In the genomic region with DNA sequence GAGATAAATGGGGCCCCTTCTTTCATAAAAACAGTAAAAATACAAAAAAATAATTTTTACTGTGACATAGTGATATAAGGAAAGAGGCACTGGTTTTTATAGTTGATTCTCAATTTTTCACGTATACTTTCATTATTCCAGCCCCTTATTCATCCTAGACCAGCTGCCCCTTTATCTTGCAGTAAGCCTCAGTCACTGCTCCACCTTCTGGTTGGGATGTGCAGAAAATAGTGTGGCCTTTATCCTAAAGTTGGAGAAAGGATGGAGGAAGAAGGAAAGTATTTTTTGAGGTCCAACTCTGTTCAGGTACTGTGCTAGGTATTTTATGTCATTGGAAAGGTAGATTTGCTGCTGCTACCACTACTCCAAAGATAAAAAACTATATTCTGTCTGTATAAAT, we compare ENCODE assay signal across 8 cellular contexts.
DNase-seq lines count a peak whose midpoint lies in the region; ATAC-seq and TF ChIP-seq lines count a peak whose summit lies in the region.

No MANE protein-coding gene starts in this region.

- H3K27me3 Mint-ChIP-seq in endothelial cell (ENCODE audit: unreplicated experiment) (peaks cover 2% of the 10 kb centered on the region), nephron progenitor cell (ENCODE audit: low read depth, poor library complexity) (no peaks in the 10 kb centered on the region)

- H3K27ac Mint-ChIP-seq in endothelial cell (ENCODE audit: unreplicated experiment): no peak overlapping the region
- no peak overlapping the region for H3K27ac Mint-ChIP-seq in nephron progenitor cell

- no peak overlapping the region for H3K4me3 Mint-ChIP-seq in endothelial cell (ENCODE audit: unreplicated experiment)
- H3K4me3 Mint-ChIP-seq in nephron progenitor cell: no peak overlapping the region

- peak; percentile 29 for DNase-seq in NCI-H748 (lab: John Stamatoyannopoulos, UW; ENCODE audit: unreplicated experiment)
- peak; percentile 33 for DNase-seq in endothelial cell (ENCODE audit: low spot score)
- no peak for DNase-seq in nephron progenitor cell
- DNase-seq in KG1 (lab: John Stamatoyannopoulos, UW): no peak
- DNase-seq in stimulated activated CD4-positive, alpha-beta T cell treated with anti-CD3 and anti-CD28 coated beads, Interleukin-2, amount 100 ng/mL, for 48 hours: no peak
- DNase-seq in DMS79 treated with DMSO at 0.1 percent for 48 hours (lab: John Stamatoyannopoulos, UW): no peak

- no peaks in the 10 kb centered on the region for H3K9me3 Mint-ChIP-seq in endothelial cell (ENCODE audit: unreplicated experiment)
- peaks cover 25% of the 10 kb centered on the region for H3K9me3 Mint-ChIP-seq in nephron progenitor cell

- H3K4me1 Mint-ChIP-seq in endothelial cell (ENCODE audit: unreplicated experiment) (no peaks in the 10 kb centered on the region), nephron progenitor cell (no peaks in the 10 kb centered on the region)

- H3K36me3 Mint-ChIP-seq in endothelial cell (ENCODE audit: low read depth, unreplicated experiment) (peaks cover 46% of the 10 kb centered on the region), nephron progenitor cell (ENCODE audit: low read depth) (peaks cover 80% of the 10 kb centered on the region)

- ATAC-seq in HG02642 (IDR thresholded peaks at IDR 0.05; ENCODE audit: poor library complexity, unreplicated experiment): no peak

- TF ChIP-seq CTCF in GM12872 (IDR thresholded peaks at IDR 0.05; ENCODE audit: insufficient read depth, low read depth, low read length) (0 out of 3 replicates have a peak, but pooled peaks have one; percentile 22), endothelial cell (IDR thresholded peaks at IDR 0.05; ENCODE audit: unreplicated experiment) (peak; percentile 44), nephron progenitor cell (IDR thresholded peaks at IDR 0.05) (peak; percentile 37)

Comparison
In these comparisons a context has a peak if more than half of its experiments do, and no peak if none do; other contexts are left out.
1. DNase-seq: peak in NCI-H748 (single experiment) and endothelial cell (single experiment); none in nephron progenitor cell (single experiment), KG1 (single experiment), stimulated activated CD4-positive, alpha-beta T cell treated with anti-CD3 and anti-CD28 coated beads, Interleukin-2, amount 100 ng/mL, for 48 hours (0 of 2) and DMS79 treated with DMSO at 0.1 percent for 48 hours (single experiment).
2. Peak in every context shown above with its lines, with median percentiles within 50 percentile points of each other: CTCF ChIP-seq.